ENCODE assay signal across 24 cellular contexts in genomic region chr14:94597788-94598187, GRCh38. TPM values are rescaled to one million over a fixed set of nuclear protein-coding genes. Genes with fewer than 3 reads are reported as not detected.
DNase-seq lines count a peak whose midpoint lies in the region; ATAC-seq, FAIRE-seq and TF ChIP-seq lines count a peak whose summit lies in the region.
"Had no signal": no experiment of that assay in that cellular context is flagged by ENCODE, and none has a peak within 500 bp of the region (broad histone marks: within the 10 kb centered on the region; RNA-seq: fewer than 3 reads in every experiment).

No MANE protein-coding gene starts in this region.

- H3K27ac ChIP-seq in Panc1 (ENCODE audit: low read length) (peak overlapping the region; percentile 82), breast epithelium (peak overlapping the region; percentile 56 to 96), HepG2 (ENCODE audit: extremely low read length, insufficient read depth, low read length) (peak overlapping the region; percentile 96)
- H3K27ac ChIP-seq: GM23248, KMS-11 had no signal

- WGBS in HepG2 (ENCODE audit: low lambda C conversion rate), result 72% methylated on average over 5 of the region's 5 CpGs

- ATAC-seq in Panc1 (no peak), HepG2 (no peak)

- intact Hi-C loops in Panc1 (cut with micrococcal nuclease; ENCODE audit: unreplicated experiment), result no loop called here
- intact Hi-C loops in breast epithelium (cut with DNase I; ENCODE audit: low total_unique reads), result no loop called here
- intact Hi-C loops in HepG2 (cut with micrococcal nuclease; ENCODE audit: unreplicated experiment), result loop anchor here (2.0 to 5.0 kb wide), 5 partner anchors 17 to 1460 kb away; partner anchors contain the start of genes SERPINA4 and SERPINA5

- H3K79me2 ChIP-seq in HepG2 (ENCODE audit: insufficient read depth, low read length), result peaks cover 37% of the 10 kb centered on the region

- peaks cover 5% of the 10 kb centered on the region for H3K27me3 Mint-ChIP-seq in progenitor cell of endocrine pancreas
- no peaks in the 10 kb centered on the region for H3K27me3 Mint-ChIP-seq in activated CD4-positive, alpha-beta T cell treated with anti-CD3 and anti-CD28 coated beads, Interleukin-2, amount 10 ng/mL, durations not matched to agents 7 days and 5 days

- no peak for FAIRE-seq in HepG2 (lab: Jason Lieb, UNC)
- FAIRE-seq: D721Med had no signal

- peaks cover 32% of the 10 kb centered on the region for H3K4me1 ChIP-seq in Panc1 (ENCODE audit: control insufficient read depth, insufficient read depth, low read length)
- peaks cover 14 to 41% of the 10 kb centered on the region in 2 donors for H3K4me1 ChIP-seq in breast epithelium
- peaks cover 97% of the 10 kb centered on the region for H3K4me1 ChIP-seq in HepG2 (ENCODE audit: insufficient read depth, low read length)

- H3K4me3 ChIP-seq in Panc1 (ENCODE audit: low read depth in 2 of 2, low read length in 2 of 2) (no peak overlapping the region), breast epithelium (no peak overlapping the region), HepG2 (replicated peaks in 1 of 3; ENCODE audit: insufficient read depth in 1 of 3, low read depth in 2 of 3, low read length in 3 of 3) (peak overlapping the region; percentile 52 to 68 (median 56))
- H3K4me3 ChIP-seq: GM23248, SJSA1 had no signal

- H3K9me3 Mint-ChIP-seq in progenitor cell of endocrine pancreas (ENCODE audit: low read depth), result peaks cover 4% of the 10 kb centered on the region
- H3K9me3 Mint-ChIP-seq in activated CD4-positive, alpha-beta T cell treated with anti-CD3 and anti-CD28 coated beads, Interleukin-2, amount 10 ng/mL, durations not matched to agents 7 days and 5 days, result no peaks in the 10 kb centered on the region
- H3K9me3 Mint-ChIP-seq: H9 had no signal

- H3K4me3 Mint-ChIP-seq in progenitor cell of endocrine pancreas (ENCODE audit: low read depth), result no peak overlapping the region
- H3K4me3 Mint-ChIP-seq in activated CD4-positive, alpha-beta T cell treated with anti-CD3 and anti-CD28 coated beads, Interleukin-2, amount 10 ng/mL, durations not matched to agents 7 days and 5 days, result no peak overlapping the region
- H3K4me3 Mint-ChIP-seq: H9 had no signal

- H3K27ac Mint-ChIP-seq in progenitor cell of endocrine pancreas, result peak overlapping the region; percentile 99
- H3K27ac Mint-ChIP-seq in activated CD4-positive, alpha-beta T cell treated with anti-CD3 and anti-CD28 coated beads, Interleukin-2, amount 10 ng/mL, durations not matched to agents 7 days and 5 days, result no peak overlapping the region

- CTCF ChIA-PET in Panc1 (lab: Charles Lee), result no interaction called here
- CTCF ChIA-PET in HepG2 (lab: Yijun Ruan, JAX; ENCODE audit: low intra/inter-chr PET ratio, low total read pairs), result no interaction called here
- CTCF ChIA-PET in activated CD4-positive, alpha-beta T cell treated with anti-CD3 and anti-CD28 coated beads, Interleukin-2, amount 10 ng/mL, durations not matched to agents 7 days and 5 days (lab: Charles Lee), result no interaction called here

- TF ChIP-seq RAD21 in HepG2 (CRISPR knock-in tag; IDR thresholded peaks at IDR 0.05), result no peak

- H3K36me3 Mint-ChIP-seq in progenitor cell of endocrine pancreas (ENCODE audit: insufficient read depth), result no peaks in the 10 kb centered on the region
- H3K36me3 Mint-ChIP-seq in activated CD4-positive, alpha-beta T cell treated with anti-CD3 and anti-CD28 coated beads, Interleukin-2, amount 10 ng/mL, durations not matched to agents 7 days and 5 days (ENCODE audit: low read depth), result no peaks in the 10 kb centered on the region

- no peaks in the 10 kb centered on the region for H3K27me3 ChIP-seq in Panc1 (ENCODE audit: control insufficient read depth, insufficient read depth, low read length)
- no peaks in the 10 kb centered on the region for H3K27me3 ChIP-seq in breast epithelium
- no peaks in the 10 kb centered on the region for H3K27me3 ChIP-seq in HepG2 (ENCODE audit: control insufficient read depth in 1 of 2, insufficient read depth in 2 of 2, low read length in 2 of 2)
- H3K27me3 ChIP-seq: SJSA1 had no signal

- TF ChIP-seq EP300 in HepG2 (IDR thresholded peaks at IDR 0.05; ENCODE audit: low read depth in 2 of 2, low read length in 2 of 2) (no peak), HepG2 (CRISPR knock-in tag; IDR thresholded peaks at IDR 0.05; ENCODE audit: borderline replicate concordance) (no peak)

- DNase-seq in Panc1 (ENCODE audit: low read depth, low spot score), result no peak
- DNase-seq in breast epithelium (ENCODE audit: low spot score in 2 of 2), result no peak
- DNase-seq in HepG2 (ENCODE audit: low spot score), result no peak
- DNase-seq in progenitor cell of endocrine pancreas (ENCODE audit: low spot score, unreplicated experiment), result no peak
- no peak for DNase-seq in AG08395 (ENCODE audit: low spot score)
- DNase-seq in activated CD4-positive, alpha-beta T cell treated with anti-CD3 and anti-CD28 coated beads, Interleukin-2, amount 10 ng/mL, durations not matched to agents 7 days and 5 days, result no peak
- DNase-seq in AML-193 (lab: John Stamatoyannopoulos, UW), result no peak
- DNase-seq: GM23248, H9, NCI-H1092, NCI-H1436, NCI-H187, NCI-H2081 treated with DMSO at 0.1 percent for 48 hours, NCI-H2171, NCI-H226, NCI-H510A, NCI-H69, Right ventricle myocardium superior had no signal

- H3K36me3 ChIP-seq in Panc1 (ENCODE audit: control insufficient read depth, insufficient read depth, low read length) (no peaks in the 10 kb centered on the region), breast epithelium (no peaks in the 10 kb centered on the region), HepG2 (replicated peaks in 1 of 2; ENCODE audit: control insufficient read depth in 1 of 2, insufficient read depth in 2 of 2, low read length in 2 of 2) (peaks cover 0 to 4% of the 10 kb centered on the region in 2 experiments; a peak in 1 of 5 replicates)
- H3K36me3 ChIP-seq: SJSA1 had no signal

- TF ChIP-seq POLR2A in breast epithelium (IDR thresholded peaks at IDR 0.05), result no peak
- peak in 1 of 2 experiments; percentile 29; a peak in 1 of 4 replicates for TF ChIP-seq POLR2A in HepG2 (IDR thresholded peaks at IDR 0.05; ENCODE audit: insufficient read depth in 1 of 2, low read depth in 2 of 2, low read length in 2 of 2)

- H3K4me2 ChIP-seq in HepG2 (ENCODE audit: low read depth, low read length), result peak overlapping the region; percentile 94
- H3K4me2 ChIP-seq: KMS-11 had no signal

- no peaks in the 10 kb centered on the region for H4K20me1 ChIP-seq in HepG2 (ENCODE audit: insufficient read depth, low read length)

- H3K9me3 ChIP-seq in Panc1 (ENCODE audit: control insufficient read depth, insufficient read depth, low read depth, low read length) (no peaks in the 10 kb centered on the region), breast epithelium (no peaks in the 10 kb centered on the region), HepG2 (ENCODE audit: low read length) (no peaks in the 10 kb centered on the region)
- H3K9me3 ChIP-seq: SJSA1 had no signal

- TF ChIP-seq CTCF in Panc1 (IDR thresholded peaks at IDR 0.05) (no peak), breast epithelium (IDR thresholded peaks at IDR 0.05) (no peak), HepG2 (CRISPR knock-in tag; IDR thresholded peaks at IDR 0.05) (no peak), progenitor cell of endocrine pancreas (IDR thresholded peaks at IDR 0.05; ENCODE audit: unreplicated experiment) (no peak)

- H2AFZ ChIP-seq in HepG2 (ENCODE audit: low read length), result no peak overlapping the region
- H2AFZ ChIP-seq: GM23248 had no signal

- POLR2A ChIA-PET in Panc1 (lab: Charles Lee) (no interaction called here), HepG2 (lab: Yijun Ruan, JAX) (interaction anchor here (0.9 to 15.7 kb wide), 17 partner anchors 9 to 952 kb away, joined by 3 to 638 read pairs (median 11); partner anchors contain the start of genes SERPINA1, SERPINA3, SERPINA4 and SERPINA5)
- POLR2A ChIA-PET in activated CD4-positive, alpha-beta T cell treated with anti-CD3 and anti-CD28 coated beads, Interleukin-2, amount 10 ng/mL, durations not matched to agents 7 days and 5 days (lab: Charles Lee), result no interaction called here

- no TSS peak for BruUV-seq in Panc1 (replicated peaks; lab: Mats Ljungman, UMichigan)
- BruUV-seq in HepG2 (replicated peaks; lab: Mats Ljungman, UMichigan), result no TSS peak

- H3K4me1 Mint-ChIP-seq in progenitor cell of endocrine pancreas (ENCODE audit: low read depth), result peaks cover 72% of the 10 kb centered on the region
- no peaks in the 10 kb centered on the region for H3K4me1 Mint-ChIP-seq in activated CD4-positive, alpha-beta T cell treated with anti-CD3 and anti-CD28 coated beads, Interleukin-2, amount 10 ng/mL, durations not matched to agents 7 days and 5 days

- in situ Hi-C loops in Panc1 (cut with HindIII; ENCODE audit: low pct_unique_long_range_greater_than_20kb, low sequenced_read_pairs), result no loop called here
- in situ Hi-C loops in HepG2 (cut with HindIII; ENCODE audit: extremely low pct_ligation_motif_present, low pct_unique_long_range_greater_than_20kb), result no loop called here

- H3K9ac ChIP-seq in HepG2 (ENCODE audit: insufficient read depth, low read depth, low read length), result peak overlapping the region; percentile 82
- H3K9ac ChIP-seq: GM23248, KMS-11 had no signal

RNA-seq across cellular contexts. Expression of gene SERPINA3, which starts 14.4 kb away (rescaled TPM):
- total RNA-seq in Panc1 (2021; ENCODE audit: unreplicated experiment), result 5.7 TPM
- 9.7 TPM for polyA plus RNA-seq in Panc1 (2012; ENCODE audit: insufficient read length)
- 1,000 to 10,000 TPM in 2 of 3 donors, 10 to 100 TPM in 1; 88.7 to 1,840 (median 1,497) TPM for total RNA-seq in breast epithelium
- 433 and 825 TPM in 2 replicates for total RNA-seq in HepG2 (2016; rRNA removed; fragmentation: Illumina TruSeq; extraction: Trizol)
- 141 and 152 TPM in 2 replicates for total RNA-seq in HepG2 (2016; cell fraction: cytosol; rRNA removed; fragmentation: Illumina TruSeq; extraction: Trizol; ENCODE audit: low read depth)
- total RNA-seq in HepG2 (2016; cell fraction: insoluble cytoplasmic fraction; rRNA removed; fragmentation: Illumina TruSeq; extraction: Trizol), result 426 and 840 TPM in 2 replicates
- total RNA-seq in HepG2 (2016; cell fraction: membrane; rRNA removed; fragmentation: Illumina TruSeq; extraction: Trizol), result 232 and 248 TPM in 2 replicates
- total RNA-seq in HepG2 (2016; cell fraction: nucleus; rRNA removed; fragmentation: Illumina TruSeq; extraction: Trizol), result 726 and 813 TPM in 2 replicates
- 2,200 and 3,367 TPM in 2 replicates for polyA plus RNA-seq in HepG2 (2011; rRNA removed)
- 3,577 and 4,656 TPM in 2 replicates for polyA plus RNA-seq in HepG2 (2011; cell fraction: cytosol; rRNA removed)
- polyA plus RNA-seq in HepG2 (2011; cell fraction: nucleus; rRNA removed), result 1,545 and 2,325 TPM in 2 replicates
- 306 and 2,041 TPM in 2 replicates for polyA plus RNA-seq in HepG2 (2012)
- 168 and 171 TPM in 2 replicates for polyA plus RNA-seq in HepG2 (2016; cell fraction: cytosol; fragmentation: Illumina TruSeq; extraction: Trizol; ENCODE audit: low read depth)
- polyA plus RNA-seq in HepG2 (2016; cell fraction: insoluble cytoplasmic fraction; fragmentation: Illumina TruSeq; extraction: Trizol; ENCODE audit: low read depth), result 463 and 467 TPM in 2 replicates
- 216 and 234 TPM in 2 replicates for polyA plus RNA-seq in HepG2 (2016; cell fraction: membrane; fragmentation: Illumina TruSeq; extraction: Trizol; ENCODE audit: low read depth)
- polyA plus RNA-seq in HepG2 (2016; cell fraction: nucleus; fragmentation: Illumina TruSeq; extraction: Trizol; ENCODE audit: insufficient read depth, low read depth), result 1,122 and 1,162 TPM in 2 replicates
- 0.47 and 1,312 TPM in 2 replicates for polyA minus RNA-seq in HepG2 (2011; rRNA and poly(A)+ RNA removed; ENCODE audit: low replicate concordance)
- 680 and 1,323 TPM in 2 replicates for polyA minus RNA-seq in HepG2 (2011; cell fraction: cytosol; rRNA and poly(A)+ RNA removed)
- 461 and 851 TPM in 2 replicates for polyA minus RNA-seq in HepG2 (2011; cell fraction: nucleus; rRNA and poly(A)+ RNA removed)
- total RNA-seq in progenitor cell of endocrine pancreas, result 5.2 and 8.0 TPM in 2 replicates
- not detected for total RNA-seq in activated CD4-positive, alpha-beta T cell treated with anti-CD3 and anti-CD28 coated beads, Interleukin-2, amount 10 ng/mL, durations not matched to agents 7 days and 5 days
- total RNA-seq: H9, OCI-LY7 had no signal

RNA-seq across cellular contexts. Expression of gene SERPINA5, which starts 16.6 kb away (rescaled TPM):
- total RNA-seq in Panc1 (2021; ENCODE audit: unreplicated experiment) (0.49 TPM), breast epithelium (10 to 100 TPM in 2 of 3 donors, 1 to 10 TPM in 1; 4.3 to 32.9 (median 20.6) TPM), HepG2 (2016; rRNA removed; fragmentation: Illumina TruSeq; extraction: Trizol) (237 and 498 TPM in 2 replicates), progenitor cell of endocrine pancreas (37.7 and 39.5 TPM in 2 replicates)
- 0.12 TPM for polyA plus RNA-seq in Panc1 (2012; ENCODE audit: insufficient read length)
- 71.6 and 82.2 TPM in 2 replicates for total RNA-seq in HepG2 (2016; cell fraction: cytosol; rRNA removed; fragmentation: Illumina TruSeq; extraction: Trizol; ENCODE audit: low read depth)
- total RNA-seq in HepG2 (2016; cell fraction: insoluble cytoplasmic fraction; rRNA removed; fragmentation: Illumina TruSeq; extraction: Trizol), result 219 and 507 TPM in 2 replicates
- 187 and 205 TPM in 2 replicates for total RNA-seq in HepG2 (2016; cell fraction: membrane; rRNA removed; fragmentation: Illumina TruSeq; extraction: Trizol)
- total RNA-seq in HepG2 (2016; cell fraction: nucleus; rRNA removed; fragmentation: Illumina TruSeq; extraction: Trizol), result 372 and 429 TPM in 2 replicates
- polyA plus RNA-seq in HepG2 (2011; rRNA removed), result 449 and 569 TPM in 2 replicates
- 331 and 435 TPM in 2 replicates for polyA plus RNA-seq in HepG2 (2011; cell fraction: cytosol; rRNA removed)
- polyA plus RNA-seq in HepG2 (2011; cell fraction: nucleus; rRNA removed), result 165 and 220 TPM in 2 replicates
- polyA plus RNA-seq in HepG2 (2012), result 423 and 569 TPM in 2 replicates
- 81.2 and 88.3 TPM in 2 replicates for polyA plus RNA-seq in HepG2 (2016; cell fraction: cytosol; fragmentation: Illumina TruSeq; extraction: Trizol; ENCODE audit: low read depth)
- 241 and 254 TPM in 2 replicates for polyA plus RNA-seq in HepG2 (2016; cell fraction: insoluble cytoplasmic fraction; fragmentation: Illumina TruSeq; extraction: Trizol; ENCODE audit: low read depth)
- 159 and 171 TPM in 2 replicates for polyA plus RNA-seq in HepG2 (2016; cell fraction: membrane; fragmentation: Illumina TruSeq; extraction: Trizol; ENCODE audit: low read depth)
- 573 and 590 TPM in 2 replicates for polyA plus RNA-seq in HepG2 (2016; cell fraction: nucleus; fragmentation: Illumina TruSeq; extraction: Trizol; ENCODE audit: insufficient read depth, low read depth)
- 0.30 and 414 TPM in 2 replicates for polyA minus RNA-seq in HepG2 (2011; rRNA and poly(A)+ RNA removed; ENCODE audit: low replicate concordance)
- 176 and 231 TPM in 2 replicates for polyA minus RNA-seq in HepG2 (2011; cell fraction: cytosol; rRNA and poly(A)+ RNA removed)
- polyA minus RNA-seq in HepG2 (2011; cell fraction: nucleus; rRNA and poly(A)+ RNA removed), result 87.0 and 105 TPM in 2 replicates
- total RNA-seq in activated CD4-positive, alpha-beta T cell treated with anti-CD3 and anti-CD28 coated beads, Interleukin-2, amount 10 ng/mL, durations not matched to agents 7 days and 5 days, result not detected
- total RNA-seq: A673, GM23248, OCI-LY7 had no signal
- polyA plus RNA-seq: GM23248 had no signal

RNA-seq across cellular contexts. Expression of gene SERPINA4, which starts 36.5 kb away (rescaled TPM):
- total RNA-seq in Panc1 (2021; ENCODE audit: unreplicated experiment) (0.10 TPM), breast epithelium (not detected), HepG2 (2016; rRNA removed; fragmentation: Illumina TruSeq; extraction: Trizol) (17.2 and 39.1 TPM in 2 replicates), progenitor cell of endocrine pancreas (5.9 and 7.3 TPM in 2 replicates)
- polyA plus RNA-seq in Panc1 (2012; ENCODE audit: insufficient read length), result not detected
- total RNA-seq in HepG2 (2016; cell fraction: cytosol; rRNA removed; fragmentation: Illumina TruSeq; extraction: Trizol; ENCODE audit: low read depth), result 5.1 and 5.2 TPM in 2 replicates
- 18.0 and 38.7 TPM in 2 replicates for total RNA-seq in HepG2 (2016; cell fraction: insoluble cytoplasmic fraction; rRNA removed; fragmentation: Illumina TruSeq; extraction: Trizol)
- 9.0 and 10.8 TPM in 2 replicates for total RNA-seq in HepG2 (2016; cell fraction: membrane; rRNA removed; fragmentation: Illumina TruSeq; extraction: Trizol)
- total RNA-seq in HepG2 (2016; cell fraction: nucleus; rRNA removed; fragmentation: Illumina TruSeq; extraction: Trizol), result 31.1 and 34.0 TPM in 2 replicates
- 57.8 and 82.7 TPM in 2 replicates for polyA plus RNA-seq in HepG2 (2011; rRNA removed)
- 51.9 and 68.1 TPM in 2 replicates for polyA plus RNA-seq in HepG2 (2011; cell fraction: cytosol; rRNA removed)
- 26.7 and 38.8 TPM in 2 replicates for polyA plus RNA-seq in HepG2 (2011; cell fraction: nucleus; rRNA removed)
- polyA plus RNA-seq in HepG2 (2012), result 39.8 and 51.8 TPM in 2 replicates
- polyA plus RNA-seq in HepG2 (2016; cell fraction: cytosol; fragmentation: Illumina TruSeq; extraction: Trizol; ENCODE audit: low read depth), result 4.5 and 5.5 TPM in 2 replicates
- polyA plus RNA-seq in HepG2 (2016; cell fraction: insoluble cytoplasmic fraction; fragmentation: Illumina TruSeq; extraction: Trizol; ENCODE audit: low read depth), result 17.2 and 17.4 TPM in 2 replicates
- polyA plus RNA-seq in HepG2 (2016; cell fraction: membrane; fragmentation: Illumina TruSeq; extraction: Trizol; ENCODE audit: low read depth), result 7.7 and 8.0 TPM in 2 replicates
- polyA plus RNA-seq in HepG2 (2016; cell fraction: nucleus; fragmentation: Illumina TruSeq; extraction: Trizol; ENCODE audit: insufficient read depth, low read depth), result 48.5 and 50.8 TPM in 2 replicates
- 48.7 TPM in 1 of 2 replicates, not detected in the other for polyA minus RNA-seq in HepG2 (2011; rRNA and poly(A)+ RNA removed; ENCODE audit: low replicate concordance)
- 12.7 and 23.3 TPM in 2 replicates for polyA minus RNA-seq in HepG2 (2011; cell fraction: cytosol; rRNA and poly(A)+ RNA removed)
- 13.5 and 19.5 TPM in 2 replicates for polyA minus RNA-seq in HepG2 (2011; cell fraction: nucleus; rRNA and poly(A)+ RNA removed)
- not detected for total RNA-seq in activated CD4-positive, alpha-beta T cell treated with anti-CD3 and anti-CD28 coated beads, Interleukin-2, amount 10 ng/mL, durations not matched to agents 7 days and 5 days
- total RNA-seq: A673, GM23248, H9, OCI-LY7, Right ventricle myocardium superior, SJSA1 had no signal
- polyA plus RNA-seq: BJ, GM23248 had no signal

Comparison
In these comparisons a context has a peak if more than half of its experiments do, and no peak if none do; other contexts are left out.
1. H3K4me3 ChIP-seq: peak in HepG2 (3 of 3); none in Panc1 (0 of 2) and breast epithelium (0 of 3).
2. Peak in every context shown above with its lines, with median percentiles within 50 percentile points of each other: H3K27ac ChIP-seq.